ENCODE assay signal across 1 cellular context in the genomic region with DNA sequence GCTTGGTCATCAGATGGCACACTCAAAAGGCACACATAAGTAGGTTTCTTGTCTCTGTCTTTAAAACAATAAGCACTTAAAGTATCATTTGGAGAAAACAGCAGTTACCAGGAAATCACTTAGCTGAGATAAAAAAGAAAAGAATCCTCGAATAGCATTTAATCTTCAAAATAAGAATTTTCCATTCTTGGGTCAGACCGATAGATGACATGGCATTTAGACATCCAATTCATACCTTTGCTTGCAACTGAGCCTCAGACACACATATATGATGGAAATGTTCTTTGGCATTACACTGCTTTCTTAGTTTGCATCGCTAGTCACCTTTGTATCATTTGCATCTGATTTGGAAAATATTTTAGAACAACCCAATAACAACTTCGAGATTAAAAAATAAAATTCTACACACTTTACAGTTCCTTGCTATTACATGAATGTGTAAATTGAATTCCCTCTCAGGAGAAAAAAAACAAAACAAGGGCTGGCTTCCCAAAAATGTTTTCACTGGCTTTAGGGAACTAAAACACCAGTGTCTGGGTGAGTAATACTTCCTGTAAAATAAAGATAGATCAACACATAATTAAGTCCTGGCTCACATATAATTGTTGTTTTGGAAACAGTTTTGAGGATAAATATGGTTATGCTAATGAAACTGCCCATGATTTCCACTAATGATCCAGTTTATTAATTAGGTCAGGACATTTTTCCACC.
TF ChIP-seq lines count a peak whose summit lies in the region.

No MANE protein-coding gene starts in this region.

TF ChIP-seq in GM12891, 5 proteins besides CTCF, POLR2A, EP300 and RAD21:
- TF ChIP-seq POLR2AphosphoS5 (IDR thresholded peaks at IDR 0.05; ENCODE audit: low read depth, low read length) (no peak), TAF1 (IDR thresholded peaks at IDR 0.05; ENCODE audit: low read depth, low read length) (no peak), POU2F2 (IDR thresholded peaks at IDR 0.05; ENCODE audit: low read depth, low read length) (no peak), SPI1 (IDR thresholded peaks at IDR 0.05; ENCODE audit: low read depth, low read length) (no peak), PAX5 (IDR thresholded peaks at IDR 0.05; ENCODE audit: insufficient read depth, low read length, severe bottlenecking) (no peak)
TF ChIP-seq in GM12891: peak in this region for 0.
